In genomic region chr2:26849056-26850001, GRCh38 we compare ENCODE assay signal across 8 cellular contexts. TPM values are rescaled to one million over a fixed set of nuclear protein-coding genes. Genes with fewer than 3 reads are reported as not detected.
A peak's percentile ranks its signal among the peaks of the same experiment; 100 is the strongest.
DNase-seq lines count a peak whose midpoint lies in the region; ATAC-seq and TF ChIP-seq lines count a peak whose summit lies in the region.

No MANE protein-coding gene starts in this region.

- H3K36me3 Mint-ChIP-seq in activated B cell treated with CpG ODN at 0.5 μM for 24 hours (ENCODE audit: low read depth), result no peaks in the 10 kb centered on the region

- POLR2A ChIA-PET in activated B cell treated with CpG ODN at 0.5 μM for 24 hours (lab: Charles Lee), result no interaction called here

- WGBS in heart right ventricle, 2 donors, result 1% methylated on average over 76 of the region's 76 CpGs

- no peaks in the 10 kb centered on the region for H3K36me3 ChIP-seq in heart right ventricle
- H3K36me3 ChIP-seq in right atrium auricular region, result no peaks in the 10 kb centered on the region
- H3K36me3 ChIP-seq in thoracic aorta, result peaks cover 2% of the 10 kb centered on the region

- H3K27ac ChIP-seq in heart right ventricle (no peak overlapping the region), right atrium auricular region (no peak overlapping the region), thoracic aorta (no peak overlapping the region)

- ATAC-seq in heart right ventricle (peak in 1 of 8 donors; percentile 6), activated B cell treated with CpG ODN at 0.5 μM for 24 hours (ENCODE audit: low read depth) (no peak), thoracic aorta (ENCODE audit: insufficient number of reproducible peaks, low FRiP score, low read depth) (no peak), HG03045 (IDR thresholded peaks at IDR 0.05; ENCODE audit: unreplicated experiment) (no peak), HG02884 (IDR thresholded peaks at IDR 0.05; ENCODE audit: unreplicated experiment) (no peak)

- CTCF ChIA-PET in activated B cell treated with CpG ODN at 0.5 μM for 24 hours (lab: Charles Lee), result interaction anchor here (1.0 kb wide), 1 partner anchor 73 kb away, joined by 4 read pairs; no protein-coding TSS in a partner anchor

- DNase-seq in heart right ventricle (no peak), right atrium auricular region (ENCODE audit: low spot score) (no peak), activated B cell treated with CpG ODN at 0.5 μM for 24 hours (peak; percentile 23), thoracic aorta (ENCODE audit: low spot score) (no peak), kidney glomerular epithelial cell (lab: John Stamatoyannopoulos, UW) (no peak)

- H3K4me1 Mint-ChIP-seq in activated B cell treated with CpG ODN at 0.5 μM for 24 hours, result peaks cover 20% of the 10 kb centered on the region

- H3K4me3 Mint-ChIP-seq in activated B cell treated with CpG ODN at 0.5 μM for 24 hours, result peak overlapping the region; percentile 73

- H3K27me3 ChIP-seq in heart right ventricle (peaks cover 41 to 92% (median 78%) of the 10 kb centered on the region in 7 donors), right atrium auricular region (peaks cover 39 to 42% of the 10 kb centered on the region in 2 donors), thoracic aorta (replicated peaks; ENCODE audit: insufficient read depth) (peaks cover 15% of the 10 kb centered on the region)

- intact Hi-C loops in heart right ventricle (cut with DNase I) (loop anchor here in 8 of 10 donors (5.0 to 10.0 kb wide), 7 partner anchors 73 to 465 kb away; no protein-coding TSS in a partner anchor), activated B cell treated with CpG ODN at 0.5 μM for 24 hours (cut with micrococcal nuclease) (loop anchor here (5.0 kb wide), 1 partner anchor 238 kb away; the partner anchor contains the start of gene KHK)

- H3K4me3 ChIP-seq in heart right ventricle (peak overlapping the region in 6 of 10 donors; percentile 14 to 51 (median 40)), right atrium auricular region (peak overlapping the region in 1 of 2 donors; percentile 46), iPS-11a (ENCODE audit: low read depth, low read length) (peak overlapping the region; percentile 9), thoracic aorta (peak overlapping the region; percentile 57)

- H3K9me3 Mint-ChIP-seq in activated B cell treated with CpG ODN at 0.5 μM for 24 hours, result no peaks in the 10 kb centered on the region

- H3K9me3 ChIP-seq in heart right ventricle, result no peaks in the 10 kb centered on the region
- no peaks in the 10 kb centered on the region for H3K9me3 ChIP-seq in right atrium auricular region
- H3K9me3 ChIP-seq in thoracic aorta, result no peaks in the 10 kb centered on the region

- H3K27me3 Mint-ChIP-seq in activated B cell treated with CpG ODN at 0.5 μM for 24 hours, result peaks cover 49% of the 10 kb centered on the region

- no peak overlapping the region for H3K27ac Mint-ChIP-seq in activated B cell treated with CpG ODN at 0.5 μM for 24 hours

- TF ChIP-seq CTCF in heart right ventricle (IDR thresholded peaks at IDR 0.05) (no peak), right atrium auricular region (IDR thresholded peaks at IDR 0.05) (no peak), activated B cell treated with CpG ODN at 0.5 μM for 24 hours (IDR thresholded peaks at IDR 0.05) (no peak), thoracic aorta (IDR thresholded peaks at IDR 0.05) (no peak)

- H3K4me1 ChIP-seq in heart right ventricle (peaks cover 12 to 53% (median 48%) of the 10 kb centered on the region in 9 donors), right atrium auricular region (peaks cover 0 to 45% of the 10 kb centered on the region in 2 donors), thoracic aorta (ENCODE audit: control insufficient read depth in 1 of 2, low read depth in 2 of 2) (peaks cover 23 to 28% of the 10 kb centered on the region in 2 donors)

RNA-seq across cellular contexts. Expression of gene DPYSL5, which starts 1.4 kb away (rescaled TPM):
- under 1 TPM in 1 of 10 donors, not detected in 9; 0.12 TPM for total RNA-seq in heart right ventricle
- polyA plus RNA-seq in heart right ventricle, result under 1 TPM in 1 of 2 donors, not detected in 1; 0.01 TPM
- total RNA-seq in right atrium auricular region, result under 1 TPM in 1 of 2 donors, not detected in 1; 0.12 TPM
- total RNA-seq in activated B cell treated with CpG ODN at 0.5 μM for 24 hours, result not detected in 2 replicates
- not detected for total RNA-seq in thoracic aorta
